Comparison of ENCODE assay signal across 18 cellular contexts in genomic region chr5:128631771-128632170, GRCh38.
DNase-seq lines count a peak whose midpoint lies in the region; ATAC-seq, FAIRE-seq and TF ChIP-seq lines count a peak whose summit lies in the region.
"Had no signal": no experiment of that assay in that cellular context is flagged by ENCODE, and none has a peak within 500 bp of the region (broad histone marks: within the 10 kb centered on the region; RNA-seq: fewer than 3 reads in every experiment).

No MANE protein-coding gene starts in this region.

- in situ Hi-C loops in IMR-90 (cut with MboI; ENCODE audit: low sequenced_read_pairs) = no loop called here

- TF ChIP-seq RAD21 in IMR-90 (IDR thresholded peaks at IDR 0.05; ENCODE audit: low read length) = no peak

- 0 out of 2 replicates have a peak, but pooled peaks cover 2% of the 10 kb centered on the region for H3K4me1 ChIP-seq in IMR-90 (ENCODE audit: control insufficient read depth, insufficient read depth, low read length)
- H3K4me1 ChIP-seq in astrocyte (ENCODE audit: insufficient read depth, low read length) = no peaks in the 10 kb centered on the region
- peaks cover 12% of the 10 kb centered on the region for H3K4me1 ChIP-seq in endothelial cell of umbilical vein (ENCODE audit: control insufficient read depth, extremely low read depth, insufficient read depth, low read length)
- peaks cover 17% of the 10 kb centered on the region for H3K4me1 ChIP-seq in keratinocyte (ENCODE audit: control insufficient read depth, extremely low read depth, insufficient read depth, low read length)
- H3K4me1 ChIP-seq: BE2C had no signal

- no peak overlapping the region for H3K4me3 ChIP-seq in IMR-90 (ENCODE audit: insufficient read depth, low read depth, low read length)
- H3K4me3 ChIP-seq in astrocyte (ENCODE audit: insufficient read depth, low read depth, low read length) = no peak overlapping the region
- H3K4me3 ChIP-seq in endothelial cell of umbilical vein (replicated peaks in 1 of 3; ENCODE audit: insufficient read depth in 1 of 3, low read depth in 1 of 3, low read length in 3 of 3) = no peak overlapping the region
- no peak overlapping the region for H3K4me3 ChIP-seq in keratinocyte (ENCODE audit: control insufficient read depth in 2 of 3, extremely low read depth in 1 of 3, insufficient read depth in 2 of 3, low read depth in 1 of 3, low read length in 3 of 3)
- H3K4me3 ChIP-seq: GM12878 had no signal

- H3K4me3 Mint-ChIP-seq in astrocyte (ENCODE audit: unreplicated experiment) = no peak overlapping the region
- H3K4me3 Mint-ChIP-seq: CD4-positive, CD25-positive, alpha-beta regulatory T cell; CD8-positive, alpha-beta memory T cell; H9 had no signal

- peak overlapping the region; percentile 87 for H3K27ac Mint-ChIP-seq in astrocyte (ENCODE audit: unreplicated experiment)
- H3K27ac Mint-ChIP-seq: CD4-positive, CD25-positive, alpha-beta regulatory T cell; CD8-positive, alpha-beta memory T cell; H9 had no signal

- H3K9ac ChIP-seq in IMR-90 (ENCODE audit: low read depth, low read length) = no peak overlapping the region
- H3K9ac ChIP-seq in astrocyte (ENCODE audit: low read length) = no peak overlapping the region
- no peak overlapping the region for H3K9ac ChIP-seq in endothelial cell of umbilical vein (replicated peaks; ENCODE audit: extremely low read depth, insufficient read depth, low read length)
- H3K9ac ChIP-seq in keratinocyte (ENCODE audit: control insufficient read depth, extremely low read depth, insufficient read depth, low read length) = no peak overlapping the region

- H3K79me2 ChIP-seq in astrocyte (ENCODE audit: insufficient read depth, low read length) = no peaks in the 10 kb centered on the region
- H3K79me2 ChIP-seq in endothelial cell of umbilical vein (ENCODE audit: control insufficient read depth, insufficient read depth, low read length) = no peaks in the 10 kb centered on the region
- no peaks in the 10 kb centered on the region for H3K79me2 ChIP-seq in keratinocyte (ENCODE audit: control insufficient read depth, insufficient read depth, low read length)

- H4K20me1 ChIP-seq in IMR-90 (ENCODE audit: insufficient read depth, low read length) (no peaks in the 10 kb centered on the region), astrocyte (ENCODE audit: insufficient read depth, low read length) (no peaks in the 10 kb centered on the region), endothelial cell of umbilical vein (replicated peaks; ENCODE audit: control insufficient read depth, extremely low read depth, insufficient read depth, low read length) (no peaks in the 10 kb centered on the region), keratinocyte (ENCODE audit: control insufficient read depth, extremely low read depth, insufficient read depth, low read length) (no peaks in the 10 kb centered on the region)

- H3K9me3 ChIP-seq in IMR-90 (ENCODE audit: control insufficient read depth, insufficient read depth, low read length) = no peaks in the 10 kb centered on the region
- no peaks in the 10 kb centered on the region for H3K9me3 ChIP-seq in astrocyte (ENCODE audit: insufficient read depth, low read depth, low read length)
- H3K9me3 ChIP-seq in endothelial cell of umbilical vein (replicated peaks; ENCODE audit: control insufficient read depth, insufficient read depth, low read length) = no peaks in the 10 kb centered on the region
- H3K9me3 ChIP-seq in keratinocyte (ENCODE audit: control insufficient read depth, low read depth, low read length) = no peaks in the 10 kb centered on the region
- H3K9me3 ChIP-seq: BE2C had no signal

- DNase-seq in IMR-90 (no peak), astrocyte (ENCODE audit: low read depth) (no peak), endothelial cell of umbilical vein (ENCODE audit: low read depth, low spot score) (no peak), keratinocyte (ENCODE audit: low read depth, low spot score) (no peak), glomerular visceral epithelial cell (ENCODE audit: extremely low spot score) (no peak), MV-4-11 (lab: John Stamatoyannopoulos, UW) (no peak)
- DNase-seq: BE2C; C1 segment of cervical spinal cord; CD4-positive, CD25-positive, alpha-beta regulatory T cell; CD8-positive, alpha-beta memory T cell; COR-L47; DMS 273 treated with DMSO at 0.1 percent for 48 hours; DND-41; H9 had no signal

- H3K27ac ChIP-seq in IMR-90 (ENCODE audit: insufficient read depth, low read length) (no peak overlapping the region), astrocyte (ENCODE audit: low read depth, low read length) (no peak overlapping the region), endothelial cell of umbilical vein (ENCODE audit: insufficient read depth, low read depth, low read length) (peak overlapping the region; percentile 41), keratinocyte (ENCODE audit: control insufficient read depth, insufficient read depth, low read length) (peak overlapping the region; percentile 3)

- no peak overlapping the region for H3K4ac ChIP-seq in IMR-90 (ENCODE audit: low read depth, low read length)

- H3K27me3 ChIP-seq in IMR-90 (ENCODE audit: control insufficient read depth, insufficient read depth, low read length) = no peaks in the 10 kb centered on the region
- H3K27me3 ChIP-seq in astrocyte (ENCODE audit: insufficient read depth, low read length) = no peaks in the 10 kb centered on the region
- no peaks in the 10 kb centered on the region for H3K27me3 ChIP-seq in endothelial cell of umbilical vein (ENCODE audit: control insufficient read depth in 2 of 2, insufficient read depth in 2 of 2, low read length in 2 of 2)
- H3K27me3 ChIP-seq in keratinocyte (ENCODE audit: control insufficient read depth, extremely low read depth, insufficient read depth, low read length) = no peaks in the 10 kb centered on the region
- H3K27me3 ChIP-seq: BE2C had no signal

- H4K8ac ChIP-seq in IMR-90 (ENCODE audit: low read depth in 2 of 2, low read length in 2 of 2) = no peak overlapping the region

- no CpG with 5 or more reads among the region's 1 CpG for WGBS in IMR-90 (ENCODE audit: extremely low coverage in 2 of 2, insufficient read length in 1 of 2), 2 experiments

- CTCF ChIA-PET in IMR-90 (lab: Yijun Ruan, JAX) = no interaction called here
- CTCF ChIA-PET in endothelial cell of umbilical vein (lab: Charles Lee) = interaction anchor here (2.8 kb wide), 1 partner anchor 13 kb away, joined by 8 read pairs; no protein-coding TSS in a partner anchor

- ATAC-seq in IMR-90 (ENCODE audit: low read depth) = no peak
- no peak for ATAC-seq in GM18498 (IDR thresholded peaks at IDR 0.05; ENCODE audit: unreplicated experiment)
- no peak for ATAC-seq in GM21619 (IDR thresholded peaks at IDR 0.05; ENCODE audit: unreplicated experiment)
- ATAC-seq: GM12878 had no signal

- peak overlapping the region; percentile 24; the same call in 1 of the 2 replicates for H2AK5ac ChIP-seq in IMR-90 (ENCODE audit: low read depth, low read length)

- TF ChIP-seq POLR2A in IMR-90 (IDR thresholded peaks at IDR 0.05; ENCODE audit: low read depth, low read length) (no peak), endothelial cell of umbilical vein (IDR thresholded peaks at IDR 0.05; ENCODE audit: low read depth, low read length) (no peak)

- BruUV-seq in IMR-90 (replicated peaks; lab: Mats Ljungman, UMichigan) = no TSS peak
- BruUV-seq in endothelial cell of umbilical vein (replicated peaks; lab: Mats Ljungman, UMichigan) = TSS peak; percentile 97

- H3K79me1 ChIP-seq in IMR-90 (ENCODE audit: low read depth in 1 of 2, low read length in 2 of 2) = no peaks in the 10 kb centered on the region

- no peak overlapping the region for H3K56ac ChIP-seq in IMR-90 (ENCODE audit: extremely low read depth, insufficient read depth, low read length)

- H3K36me3 Mint-ChIP-seq in astrocyte (ENCODE audit: low read depth, unreplicated experiment) = no peaks in the 10 kb centered on the region
- H3K36me3 Mint-ChIP-seq: CD4-positive, CD25-positive, alpha-beta regulatory T cell; CD8-positive, alpha-beta memory T cell had no signal

- H2AFZ ChIP-seq in IMR-90 (replicated peaks; ENCODE audit: low read length, poor library complexity) (no peak overlapping the region), astrocyte (ENCODE audit: low read depth, low read length) (no peak overlapping the region), endothelial cell of umbilical vein (ENCODE audit: low read depth, low read length) (peak overlapping the region; percentile 82), keratinocyte (ENCODE audit: control insufficient read depth, low read length) (peak overlapping the region; percentile 35)

- H3K9me1 ChIP-seq in IMR-90 (ENCODE audit: insufficient read depth, low read length) = no peaks in the 10 kb centered on the region
- H3K9me1 ChIP-seq in endothelial cell of umbilical vein (replicated peaks; ENCODE audit: control insufficient read depth, extremely low read depth, insufficient read depth, low read length) = no peaks in the 10 kb centered on the region
- no peaks in the 10 kb centered on the region for H3K9me1 ChIP-seq in keratinocyte (ENCODE audit: control insufficient read depth, extremely low read depth, insufficient read depth, low read length)

- H2BK20ac ChIP-seq in IMR-90 (ENCODE audit: low read depth, low read length) = no peak overlapping the region

- FAIRE-seq in astrocyte (lab: Jason Lieb, UNC) (no peak), endothelial cell of umbilical vein (lab: Jason Lieb, UNC) (no peak), keratinocyte (lab: Jason Lieb, UNC) (peak; percentile 39)
- FAIRE-seq: GM12878, H1 had no signal

- no peak overlapping the region for H3K14ac ChIP-seq in IMR-90 (replicated peaks; ENCODE audit: low read depth, low read length)

- H3K23ac ChIP-seq in IMR-90 (ENCODE audit: low read depth, low read length) = no peak overlapping the region

- POLR2A ChIA-PET in IMR-90 (lab: Charles Lee; ENCODE audit: unreplicated experiment) (no interaction called here), endothelial cell of umbilical vein (lab: Charles Lee) (no interaction called here)

- 0 out of 3 replicates have a peak overlapping the region, but pooled peaks have one; percentile 57 for H2BK15ac ChIP-seq in IMR-90 (ENCODE audit: low read depth, low read length)

- no peak overlapping the region for H4K91ac ChIP-seq in IMR-90 (ENCODE audit: insufficient read depth, low read depth, low read length)

- dilution Hi-C loops in IMR-90 (cut with HindIII; ENCODE audit: low sequenced_read_pairs, unreplicated experiment) (no loop called here), endothelial cell of umbilical vein (cut with MboI; ENCODE audit: extremely low pct_ligation_motif_present, low sequenced_read_pairs) (no loop called here), keratinocyte (cut with MboI; ENCODE audit: extremely low pct_ligation_motif_present, low sequenced_read_pairs) (no loop called here)

- H3K36me3 ChIP-seq in IMR-90 (ENCODE audit: control insufficient read depth, insufficient read depth, low read length) = no peaks in the 10 kb centered on the region
- no peaks in the 10 kb centered on the region for H3K36me3 ChIP-seq in astrocyte (ENCODE audit: insufficient read depth, low read length)
- H3K36me3 ChIP-seq in endothelial cell of umbilical vein (ENCODE audit: control insufficient read depth in 2 of 2, extremely low read depth in 1 of 2, insufficient read depth in 2 of 2, low read length in 2 of 2) = no peaks in the 10 kb centered on the region
- H3K36me3 ChIP-seq in keratinocyte (ENCODE audit: control insufficient read depth in 2 of 2, extremely low read depth in 1 of 2, insufficient read depth in 2 of 2, low read length in 2 of 2) = no peaks in the 10 kb centered on the region
- H3K36me3 ChIP-seq: BE2C had no signal

- H2BK120ac ChIP-seq in IMR-90 (ENCODE audit: low read depth, low read length) = no peak overlapping the region

- no peak overlapping the region for H3K18ac ChIP-seq in IMR-90 (ENCODE audit: low read depth, low read length)

- H4K5ac ChIP-seq in IMR-90 (ENCODE audit: low read depth, low read length) = no peak overlapping the region

- no peak for TF ChIP-seq CTCF in IMR-90 (conservative IDR thresholded peaks at IDR 0.05; ENCODE audit: low read depth, low read length)
- TF ChIP-seq CTCF in astrocyte (IDR thresholded peaks at IDR 0.05; ENCODE audit: insufficient read depth, low read depth, low read length) = no peak
- no peak for TF ChIP-seq CTCF in endothelial cell of umbilical vein (IDR thresholded peaks at IDR 0.05; ENCODE audit: extremely low read depth in 1 of 2, insufficient read depth in 1 of 2, low read depth in 1 of 2, low read length in 2 of 2)
- TF ChIP-seq CTCF in keratinocyte (optimal IDR thresholded peaks at IDR 0.05 in 1 of 3, IDR thresholded peaks at IDR 0.05 in 1 of 3, conservative IDR thresholded peaks at IDR 0.05 in 1 of 3; ENCODE audit: extremely low read depth in 1 of 3, insufficient read depth in 2 of 3, low read length in 3 of 3) = no peak

- intact Hi-C loops in IMR-90 (cut with micrococcal nuclease) (no loop called here), endothelial cell of umbilical vein (cut with micrococcal nuclease) (no loop called here)

- no peak overlapping the region for H2BK5ac ChIP-seq in IMR-90 (ENCODE audit: low read depth, low read length, poor library complexity, severe bottlenecking)

- H2AK9ac ChIP-seq in IMR-90 (replicated peaks; ENCODE audit: low read depth, low read length, poor library complexity) = no peak overlapping the region

- H3K4me2 ChIP-seq in IMR-90 (ENCODE audit: low read depth, low read length) (no peak overlapping the region), astrocyte (ENCODE audit: low read length) (no peak overlapping the region), endothelial cell of umbilical vein (ENCODE audit: insufficient read depth, low read length) (peak overlapping the region; percentile 34), keratinocyte (ENCODE audit: control insufficient read depth, extremely low read depth, insufficient read depth, low read depth, low read length) (no peak overlapping the region)

- H3K4me1 Mint-ChIP-seq in astrocyte (ENCODE audit: low read depth, unreplicated experiment) = peaks cover 15% of the 10 kb centered on the region
- H3K4me1 Mint-ChIP-seq: CD4-positive, CD25-positive, alpha-beta regulatory T cell; CD8-positive, alpha-beta memory T cell had no signal

- peaks cover 5% of the 10 kb centered on the region for H3K9me3 Mint-ChIP-seq in astrocyte (ENCODE audit: unreplicated experiment)
- H3K9me3 Mint-ChIP-seq: H9 had no signal

- no peaks in the 10 kb centered on the region for H3K27me3 Mint-ChIP-seq in astrocyte (ENCODE audit: low read depth, unreplicated experiment)
- H3K27me3 Mint-ChIP-seq: CD4-positive, CD25-positive, alpha-beta regulatory T cell had no signal

Comparison
In these comparisons a context has a peak if more than half of its experiments do, and no peak if none do; other contexts are left out.
1. H2AFZ ChIP-seq: peak in endothelial cell of umbilical vein (single experiment) and keratinocyte (single experiment); none in IMR-90 (single experiment) and astrocyte (single experiment).
2. H3K27ac ChIP-seq: peak in endothelial cell of umbilical vein (single experiment) and keratinocyte (single experiment); none in IMR-90 (single experiment) and astrocyte (single experiment).